8 cellular contexts compared by ENCODE assay signal in genomic region chr10:454860-455259, GRCh38.
DNase-seq lines count a peak whose midpoint lies in the region; ATAC-seq, FAIRE-seq and TF ChIP-seq lines count a peak whose summit lies in the region.

No MANE protein-coding gene starts in this region.

- H2BK12ac ChIP-seq in mesenchymal stem cell (ENCODE audit: low read length in 2 of 2), result no peak overlapping the region

- no peak for FAIRE-seq in bronchial epithelial cell (lab: Jason Lieb, UNC)

- no peak for TF ChIP-seq CTCF in AG04449 (IDR thresholded peaks at IDR 0.05; ENCODE audit: insufficient read depth, low read length, missing control alignments)
- TF ChIP-seq CTCF in bronchial epithelial cell (IDR thresholded peaks at IDR 0.05; ENCODE audit: insufficient read depth, low read length, severe bottlenecking), result no peak
- TF ChIP-seq CTCF in OCI-LY7 (conservative IDR thresholded peaks at IDR 0.05; ENCODE audit: low read length), result no peak

- peak overlapping the region; percentile 15 for H2AK5ac ChIP-seq in mesenchymal stem cell (ENCODE audit: low read length, severe bottlenecking)

- no peak overlapping the region for H3K4me3 ChIP-seq in AG04449 (ENCODE audit: low read depth, low read length)
- H3K4me3 ChIP-seq in bronchial epithelial cell (ENCODE audit: low read depth, low read length), result no peak overlapping the region
- no peak overlapping the region for H3K4me3 ChIP-seq in mesenchymal stem cell (ENCODE audit: insufficient read depth in 1 of 2, low read depth in 1 of 2, low read length in 2 of 2)
- H3K4me3 ChIP-seq in OCI-LY7 (ENCODE audit: low read depth, low read length, poor library complexity, severe bottlenecking), result no peak overlapping the region

- H2BK5ac ChIP-seq in mesenchymal stem cell (ENCODE audit: low read depth, low read length, poor library complexity, severe bottlenecking), result no peak overlapping the region

- H3K9me3 Mint-ChIP-seq in stimulated activated memory B cell treated with anti-CD40 and anti-IgM and Interleukin-4, amounts not matched to agents 10 μg/mL and 1 μg/mL and 100 μg/mL, for 72 hours, result no peaks in the 10 kb centered on the region

- H3K27ac ChIP-seq in mesenchymal stem cell (ENCODE audit: low read length, poor library complexity, severe bottlenecking) (peak overlapping the region; percentile 76), OCI-LY7 (ENCODE audit: low read depth, low read length, poor library complexity, severe bottlenecking) (no peak overlapping the region)

- H2BK15ac ChIP-seq in mesenchymal stem cell (ENCODE audit: low read depth, poor library complexity, severe bottlenecking), result no peak overlapping the region

- H3K36me3 ChIP-seq in bronchial epithelial cell (ENCODE audit: control insufficient read depth, insufficient read depth, low read length), result no peaks in the 10 kb centered on the region
- H3K36me3 ChIP-seq in mesenchymal stem cell (ENCODE audit: control insufficient read depth in 1 of 2, insufficient read depth in 2 of 2, low read depth in 1 of 2, low read length in 2 of 2), result peaks cover 5 to 8% of the 10 kb centered on the region in 2 experiments
- H3K36me3 ChIP-seq in OCI-LY7 (ENCODE audit: insufficient read depth, low read length), result peaks cover 43% of the 10 kb centered on the region

- peaks cover 20% of the 10 kb centered on the region for H3K4me1 Mint-ChIP-seq in stimulated activated memory B cell treated with anti-CD40 and anti-IgM and Interleukin-4, amounts not matched to agents 10 μg/mL and 1 μg/mL and 100 μg/mL, for 72 hours

- intact Hi-C loops in OCI-LY7 (cut with micrococcal nuclease; ENCODE audit: unreplicated experiment), result loop anchor here (5.0 kb wide), 1 partner anchor 123 kb away; no protein-coding TSS in a partner anchor

- no peaks in the 10 kb centered on the region for H3K79me2 ChIP-seq in OCI-LY7 (ENCODE audit: insufficient read depth, low read depth, low read length)

- CTCF ChIA-PET in AG04449 (lab: Yijun Ruan, JAX), result no interaction called here
- CTCF ChIA-PET in OCI-LY7 (lab: Charles Lee; ENCODE audit: unreplicated experiment), result no interaction called here

- no peak overlapping the region for H3K23ac ChIP-seq in mesenchymal stem cell (ENCODE audit: low read length in 2 of 2)

- H3K4me3 Mint-ChIP-seq in stimulated activated memory B cell treated with anti-CD40 and anti-IgM and Interleukin-4, amounts not matched to agents 10 μg/mL and 1 μg/mL and 100 μg/mL, for 72 hours, result no peak overlapping the region

- no peaks in the 10 kb centered on the region for H3K27me3 ChIP-seq in bronchial epithelial cell (ENCODE audit: control insufficient read depth, insufficient read depth, low read length)
- H3K27me3 ChIP-seq in mesenchymal stem cell (ENCODE audit: control insufficient read depth in 1 of 2, insufficient read depth in 1 of 2, low read length in 2 of 2), result no peaks in the 10 kb centered on the region

- DNase-seq in AG04449 (ENCODE audit: low read depth, low spot score), result peak; percentile 66
- peak; percentile 23 for DNase-seq in HS-5 (ENCODE audit: low read depth)
- DNase-seq in bronchial epithelial cell (ENCODE audit: low read depth), result peak; percentile 86
- DNase-seq in mesenchymal stem cell, result peak; percentile 88
- DNase-seq in stimulated activated naive CD4-positive, alpha-beta T cell treated with Interleukin-2 at 50 U/mL for 16 hours (lab: John Stamatoyannopoulos, UW), result no peak
- no peak for DNase-seq in OCI-LY7 (ENCODE audit: low spot score)
- DNase-seq in AML-193 (lab: John Stamatoyannopoulos, UW), result no peak

- peak overlapping the region; percentile 15 for H3K9ac ChIP-seq in mesenchymal stem cell (ENCODE audit: low read length)

- WGBS in mesenchymal stem cell, result 5% methylated on average over 5 of the region's 5 CpGs

- H3K14ac ChIP-seq in mesenchymal stem cell (ENCODE audit: low read length in 2 of 2), result no peak overlapping the region

- H3K18ac ChIP-seq in mesenchymal stem cell (ENCODE audit: low read depth in 1 of 2, low read length in 2 of 2), result peak overlapping the region; percentile 3 to 46

- peaks cover 3% of the 10 kb centered on the region for H3K27me3 Mint-ChIP-seq in stimulated activated memory B cell treated with anti-CD40 and anti-IgM and Interleukin-4, amounts not matched to agents 10 μg/mL and 1 μg/mL and 100 μg/mL, for 72 hours

- H2BK120ac ChIP-seq in mesenchymal stem cell (ENCODE audit: low read depth, low read length), result no peak overlapping the region

- peaks cover 26% of the 10 kb centered on the region for H3K79me1 ChIP-seq in mesenchymal stem cell (replicated peaks; ENCODE audit: low read length, poor library complexity, severe bottlenecking)

- H4K20me1 ChIP-seq in OCI-LY7 (ENCODE audit: insufficient read depth, low read length), result no peaks in the 10 kb centered on the region

- H3K4me2 ChIP-seq in mesenchymal stem cell (ENCODE audit: low read length, poor library complexity, severe bottlenecking) (no peak overlapping the region), OCI-LY7 (ENCODE audit: low read length) (no peak overlapping the region)

- H3K4ac ChIP-seq in mesenchymal stem cell (ENCODE audit: low read depth in 1 of 2, low read length in 2 of 2), result no peak overlapping the region

- H3K9me2 ChIP-seq in OCI-LY7 (ENCODE audit: insufficient read depth, low read length), result no peaks in the 10 kb centered on the region

- H3K9me3 ChIP-seq in mesenchymal stem cell (ENCODE audit: control insufficient read depth, low read length) (no peaks in the 10 kb centered on the region), OCI-LY7 (ENCODE audit: low read length) (no peaks in the 10 kb centered on the region)

- POLR2A ChIA-PET in AG04449 (lab: Yijun Ruan, JAX) (no interaction called here), OCI-LY7 (lab: Charles Lee) (no interaction called here)

- H3K4me1 ChIP-seq in mesenchymal stem cell (ENCODE audit: control insufficient read depth, insufficient read depth, low read depth, low read length), result peaks cover 39% of the 10 kb centered on the region
- H3K4me1 ChIP-seq in OCI-LY7 (ENCODE audit: insufficient read depth, low read length, poor library complexity, severe bottlenecking), result peaks cover 33% of the 10 kb centered on the region

- no peak overlapping the region for H3K27ac Mint-ChIP-seq in stimulated activated memory B cell treated with anti-CD40 and anti-IgM and Interleukin-4, amounts not matched to agents 10 μg/mL and 1 μg/mL and 100 μg/mL, for 72 hours

- peak overlapping the region; percentile 28 for H4K91ac ChIP-seq in mesenchymal stem cell (ENCODE audit: low read length)

- H2AFZ ChIP-seq in mesenchymal stem cell (ENCODE audit: low read depth, low read length) (no peak overlapping the region), OCI-LY7 (ENCODE audit: low read length) (no peak overlapping the region)

- no peak for ATAC-seq in stimulated activated memory B cell treated with anti-CD40 and anti-IgM and Interleukin-4, amounts not matched to agents 10 μg/mL and 1 μg/mL and 100 μg/mL, for 72 hours

- H3K36me3 Mint-ChIP-seq in stimulated activated memory B cell treated with anti-CD40 and anti-IgM and Interleukin-4, amounts not matched to agents 10 μg/mL and 1 μg/mL and 100 μg/mL, for 72 hours, result no peaks in the 10 kb centered on the region

- H4K8ac ChIP-seq in mesenchymal stem cell (ENCODE audit: low read length), result no peak overlapping the region

- BruUV-seq in OCI-LY7 (replicated peaks; lab: Mats Ljungman, UMichigan), result no TSS peak

Comparison
In these comparisons a context has a peak if more than half of its experiments do, and no peak if none do; other contexts are left out.
1. DNase-seq: peak in AG04449 (single experiment), HS-5 (single experiment), bronchial epithelial cell (single experiment) and mesenchymal stem cell (single experiment); none in stimulated activated naive CD4-positive, alpha-beta T cell treated with Interleukin-2 at 50 U/mL for 16 hours (single experiment), OCI-LY7 (single experiment) and AML-193 (0 of 2).